Comparison of ENCODE assay signal across 1 cellular context in genomic region chr2:95402370-95403203, GRCh38.
TF ChIP-seq lines count a peak whose summit lies in the region.

FAHD2A (plus strand) TSS chr2:95402708; CDS start chr2:95405559, 2,851 bp downstream.

TF ChIP-seq in WTC11, 78 proteins besides CTCF, POLR2A, EP300 and RAD21 (continued from another document):
- TF ChIP-seq ARID4B (CRISPR knock-in tag; IDR thresholded peaks at IDR 0.05; ENCODE audit: borderline replicate concordance) (0 out of 2 replicates have a peak, but pooled peaks have one; percentile 59), KAT7 (CRISPR knock-in tag; IDR thresholded peaks at IDR 0.05; ENCODE audit: borderline replicate concordance) (no peak), ATF6 (CRISPR knock-in tag; IDR thresholded peaks at IDR 0.05) (no peak), USF2 (CRISPR knock-in tag; IDR thresholded peaks at IDR 0.05) (peak; percentile 28; the same call in 1 of the 2 replicates), HMGXB4 (CRISPR knock-in tag; IDR thresholded peaks at IDR 0.05) (peak; percentile 63), CREM (CRISPR knock-in tag; IDR thresholded peaks at IDR 0.05) (peak; percentile 94; the same call in 1 of the 2 replicates), IRF2 (CRISPR knock-in tag; IDR thresholded peaks at IDR 0.05; ENCODE audit: borderline replicate concordance, low read depth) (no peak), GABPB1 (CRISPR knock-in tag; IDR thresholded peaks at IDR 0.05) (peak; percentile 58; the same call in 1 of the 2 replicates), FOXK1 (CRISPR knock-in tag; IDR thresholded peaks at IDR 0.05) (peak; percentile 59; the same call in 1 of the 2 replicates), E2F5 (CRISPR knock-in tag; IDR thresholded peaks at IDR 0.05) (0 out of 2 replicates have a peak, but pooled peaks have one; percentile 60), MAX (CRISPR knock-in tag; IDR thresholded peaks at IDR 0.05) (peak; percentile 28; the same call in 1 of the 2 replicates)
